19 cellular contexts compared by ENCODE assay signal in genomic region chr10:59807629-59808620, GRCh38. TPM values are rescaled to one million over a fixed set of nuclear protein-coding genes. Genes with fewer than 3 reads are reported as not detected.
DNase-seq lines count a peak whose midpoint lies in the region; ATAC-seq and TF ChIP-seq lines count a peak whose summit lies in the region.
"Had no signal": no experiment of that assay in that cellular context is flagged by ENCODE, and none has a peak within 500 bp of the region (broad histone marks: within the 10 kb centered on the region; RNA-seq: fewer than 3 reads in every experiment).

No MANE protein-coding gene starts in this region.

- peaks cover 89 to 90% of the 10 kb centered on the region in 2 donors for H3K36me3 Mint-ChIP-seq in CD14-positive monocyte

- H3K27ac ChIP-seq in psoas muscle: peak overlapping the region; percentile 59
- H3K27ac ChIP-seq: suprapubic skin had no signal

- H3K27ac Mint-ChIP-seq in CD14-positive monocyte: peak overlapping the region in 4 of 7 donors; percentile 19 to 58 (median 50)
- H3K27ac Mint-ChIP-seq: activated CD4-positive, alpha-beta memory T cell treated with anti-CD3 and anti-CD28 coated beads, Interleukin-2, amount 10 ng/mL, durations not matched to agents 7 days and 5 days; activated T-helper 2 cell treated with anti-CD3 and anti-CD28 coated beads, Interferon-gamma antibody, Interleukin-2, Interleukin-4, amounts not matched to agents 10 μg/mL and 5 μg/mL and 100 μg/mL, durations not matched to agents 14 hours and 24 hours and 36 hours had no signal

- no peak for DNase-seq in CD14-positive monocyte (ENCODE audit: low spot score)
- peak; percentile 14 for DNase-seq in NCI-H2029 treated with DMSO at 0.1 percent for 48 hours (lab: John Stamatoyannopoulos, UW)
- DNase-seq in cardiac septum (ENCODE audit: low spot score): peak; percentile 81
- peak; percentile 44 to 92 for DNase-seq in psoas muscle
- DNase-seq in NCI-H69 (lab: John Stamatoyannopoulos, UW): no peak
- no peak for DNase-seq in activated effector memory CD4-positive, alpha-beta T cell treated with Interleukin-2 at 50 U/mL for 16 hours
- DNase-seq: activated CD4-positive, alpha-beta memory T cell treated with anti-CD3 and anti-CD28 coated beads, Interleukin-2, amount 10 ng/mL, durations not matched to agents 7 days and 5 days; amniotic stem cell; foreskin melanocyte; Karpas-422; NCI-H526 had no signal

- H3K4me1 Mint-ChIP-seq in CD14-positive monocyte: peaks cover 10% of the 10 kb centered on the region

- no peaks in the 10 kb centered on the region for H3K27me3 Mint-ChIP-seq in CD14-positive monocyte (ENCODE audit: low read depth in 3 of 3)
- H3K27me3 Mint-ChIP-seq: activated CD4-positive, alpha-beta memory T cell treated with anti-CD3 and anti-CD28 coated beads, Interleukin-2, amount 10 ng/mL, durations not matched to agents 7 days and 5 days had no signal

- WGBS in psoas muscle, 3 donors: 56 to 78% (median 62%) methylated on average over 9 of the region's 9 CpGs

- peaks cover 0 to 2% (median 0%) of the 10 kb centered on the region in 7 donors for H3K9me3 Mint-ChIP-seq in CD14-positive monocyte
- H3K9me3 Mint-ChIP-seq: activated CD4-positive, alpha-beta memory T cell treated with anti-CD3 and anti-CD28 coated beads, Interleukin-2, amount 10 ng/mL, durations not matched to agents 7 days and 5 days; activated T-helper 2 cell treated with anti-CD3 and anti-CD28 coated beads, Interferon-gamma antibody, Interleukin-2, Interleukin-4, amounts not matched to agents 10 μg/mL and 5 μg/mL and 100 μg/mL, durations not matched to agents 14 hours and 24 hours and 36 hours had no signal

- intact Hi-C loops in CD14-positive monocyte (cut with micrococcal nuclease): loop anchor here in 1 of 2 donors (10.0 kb wide), 1 partner anchor 183 kb away; no protein-coding TSS in a partner anchor
- intact Hi-C loops in cardiac septum (cut with DNase I): loop anchor here (2.0 to 5.0 kb wide), 2 partner anchors 99 to 181 kb away; partner anchors contain the start of gene CCDC6
- intact Hi-C loops in psoas muscle (cut with DNase I): loop anchor here (2.0 to 10.0 kb wide), 5 partner anchors 53 to 179 kb away; partner anchors contain the start of gene MRLN (in 2 of the 2)

- H3K4me3 ChIP-seq in psoas muscle: no peak overlapping the region
- H3K4me3 ChIP-seq: suprapubic skin had no signal

- no peaks in the 10 kb centered on the region for H3K27me3 ChIP-seq in psoas muscle (ENCODE audit: insufficient read depth in 3 of 3, low read length in 2 of 3)
- H3K27me3 ChIP-seq: suprapubic skin had no signal

- TF ChIP-seq CTCF in CD14-positive monocyte (IDR thresholded peaks at IDR 0.05) (no peak), psoas muscle (IDR thresholded peaks at IDR 0.05) (no peak)

- peaks cover 26% of the 10 kb centered on the region for H3K4me1 ChIP-seq in psoas muscle
- H3K4me1 ChIP-seq: suprapubic skin had no signal

- ATAC-seq in psoas muscle (peak; percentile 77 to 88 (median 84)), HG03175 (IDR thresholded peaks at IDR 0.05; ENCODE audit: unreplicated experiment) (no peak), GM21825 (IDR thresholded peaks at IDR 0.05; ENCODE audit: unreplicated experiment) (no peak)
- ATAC-seq: HCT116, SK-N-SH treated with all-trans-retinoic acid at 6 μM for 48 hours had no signal

- peaks cover 16 to 79% of the 10 kb centered on the region in 2 donors for H3K36me3 ChIP-seq in psoas muscle (ENCODE audit: insufficient read depth in 1 of 2, low read depth in 1 of 2)

- no peaks in the 10 kb centered on the region for H3K9me3 ChIP-seq in psoas muscle
- H3K9me3 ChIP-seq: suprapubic skin had no signal

- H3K4me3 Mint-ChIP-seq in CD14-positive monocyte: no peak overlapping the region
- H3K4me3 Mint-ChIP-seq: activated CD4-positive, alpha-beta memory T cell treated with anti-CD3 and anti-CD28 coated beads, Interleukin-2, amount 10 ng/mL, durations not matched to agents 7 days and 5 days had no signal

RNA-seq across cellular contexts. Expression of gene MRLN, which starts 54.7 kb away (rescaled TPM):
- polyA plus RNA-seq in CD14-positive monocyte: not detected
- total RNA-seq in cardiac septum: not detected
- total RNA-seq in psoas muscle: 100 to 1,000 TPM in 2 of 4 donors, 10 to 100 TPM in 2; 82.0 to 219 (median 103) TPM
- 100 to 1,000 TPM in 2 of 3 donors, 10 to 100 TPM in 1; 15.1 to 738 (median 297) TPM for polyA plus RNA-seq in psoas muscle
- total RNA-seq: activated CD4-positive, alpha-beta memory T cell treated with anti-CD3 and anti-CD28 coated beads, Interleukin-2, amount 10 ng/mL, durations not matched to agents 7 days and 5 days; activated T-helper 2 cell treated with anti-CD3 and anti-CD28 coated beads, Interferon-gamma antibody, Interleukin-2, Interleukin-4, amounts not matched to agents 10 μg/mL and 5 μg/mL and 100 μg/mL, durations not matched to agents 14 hours and 24 hours and 36 hours; lung microvascular endothelial cell; suprapubic skin had no signal
- polyA plus RNA-seq: neural cell had no signal

Comparison
In these comparisons a context has a peak if more than half of its experiments do, and no peak if none do; other contexts are left out.
1. DNase-seq: peak in NCI-H2029 treated with DMSO at 0.1 percent for 48 hours (single experiment), cardiac septum (single experiment) and psoas muscle (2 of 2); none in CD14-positive monocyte (single experiment), NCI-H69 (single experiment) and activated effector memory CD4-positive, alpha-beta T cell treated with Interleukin-2 at 50 U/mL for 16 hours (single experiment).
2. ATAC-seq: peak in psoas muscle (4 of 4); none in HG03175 (single experiment) and GM21825 (single experiment).
3. RNA of gene MRLN, which starts 54.7 kb away (total RNA-seq): 82.0 to 219 TPM in psoas muscle; not detected in cardiac septum (single experiment); every median in the first group is over 10 times any median in the second.